34 cellular contexts compared by ENCODE assay signal in the genomic region with DNA sequence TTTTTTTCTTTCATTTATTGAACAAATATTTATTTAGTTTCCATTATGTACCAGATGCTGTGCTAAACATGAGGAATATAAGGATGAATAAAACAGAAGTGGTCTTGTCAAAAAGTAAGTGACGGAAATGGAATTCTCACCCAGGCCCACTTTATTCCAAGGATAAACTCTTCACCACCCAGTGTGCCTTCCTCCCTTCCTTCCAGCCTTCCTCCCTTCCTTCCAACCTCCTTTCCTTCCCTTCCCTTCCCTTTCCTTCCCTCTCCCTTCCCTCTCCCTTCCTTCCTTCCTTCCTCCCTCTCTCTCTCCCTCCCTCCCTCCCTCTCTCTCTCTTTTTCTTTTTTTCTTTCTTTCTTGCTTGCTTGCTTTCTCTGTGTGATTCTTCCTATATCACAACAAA.
"Had no signal": no experiment of that assay in that cellular context is flagged by ENCODE, and none has a peak within 500 bp of the region (broad histone marks: within the 10 kb centered on the region; RNA-seq: fewer than 3 reads in every experiment).

No MANE protein-coding gene starts in this region.

- H3K27me3 Mint-ChIP-seq: T-cell had no signal

- H3K36me3 ChIP-seq: MG63, SJCRH30 had no signal

- H3K4me1 ChIP-seq: SJCRH30 had no signal

- H2AFZ ChIP-seq: PC-9 had no signal

- ATAC-seq: Panc1, Right ventricle myocardium inferior, SK-N-SH treated with all-trans-retinoic acid at 6 μM for 48 hours, T-cell had no signal

- H3K9me3 ChIP-seq: MG63, SJCRH30 had no signal

- FAIRE-seq: RCC 7860 had no signal

- H3K4me2 ChIP-seq: PC-9 had no signal

- H3K27me3 ChIP-seq: MG63, SJCRH30 had no signal

- H3K36me3 Mint-ChIP-seq: T-cell had no signal

- H3K4me3 ChIP-seq: MG63, PC-9, SJCRH30, SK-N-MC had no signal

- H3K27ac ChIP-seq: PC-9, RWPE1, SJCRH30, SK-N-MC had no signal

- DNase-seq: Kasumi-1, MG63, NCI-H1048, NCI-H1092 treated with DMSO at 0.1 percent for 48 hours, NCI-H1105 treated with DMSO at 0.1 percent for 48 hours, NCI-H1417, NCI-H1436, NCI-H146, NCI-H1694, NCI-H187, NCI-H1930, NCI-H2029 treated with DMSO at 0.1 percent for 48 hours, NCI-H2081 treated with DMSO at 0.1 percent for 48 hours, NCI-H2107, NCI-H2171, NCI-H226, NCI-H446 treated with DMSO at 0.1 percent for 48 hours, NCI-H510A, NCI-H524, NCI-H526, NCI-H69, NCI-H748 treated with DMSO at 0.1 percent for 48 hours, NCI-H82, PC-9, SHP77, SIG-M5, SJCRH30, T-cell had no signal
